Comparison of ENCODE assay signal across 1 cellular context in genomic region chr19:35987571-35987896, GRCh38.
TF ChIP-seq lines count a peak whose summit lies in the region.

No MANE protein-coding gene starts in this region.

TF ChIP-seq in K562, 482 proteins besides CTCF, POLR2A, EP300 and RAD21:
- TF ChIP-seq ARHGAP35 (IDR thresholded peaks at IDR 0.05; ENCODE audit: partially characterized antibody) (no peak), KLF16 (IDR thresholded peaks at IDR 0.05) (no peak), PCBP2 (IDR thresholded peaks at IDR 0.05; ENCODE audit: low read depth, low read length, poor library complexity, severe bottlenecking) (no peak), YY1 (IDR thresholded peaks at IDR 0.05; ENCODE audit: borderline replicate concordance in 1 of 3, control insufficient read depth in 1 of 3, extremely low read depth in 1 of 3, insufficient read depth in 3 of 3, insufficient read length in 1 of 3, insufficient replicate concordance in 2 of 3, low read depth in 1 of 3, low read length in 2 of 3) (no peak), ZNF165 (CRISPR knock-in tag; IDR thresholded peaks at IDR 0.05; ENCODE audit: borderline replicate concordance) (no peak), SAP30 (IDR thresholded peaks at IDR 0.05; ENCODE audit: borderline replicate concordance, insufficient read depth, low read depth, low read length, poor library complexity, severe bottlenecking) (no peak), KLF10 (CRISPR knock-in tag; IDR thresholded peaks at IDR 0.05) (no peak), HIVEP1 (CRISPR knock-in tag; IDR thresholded peaks at IDR 0.05) (no peak), ZNF239 (CRISPR knock-in tag; IDR thresholded peaks at IDR 0.05) (no peak), ZBTB40 (IDR thresholded peaks at IDR 0.05) (no peak), ZBTB40 (CRISPR knock-in tag; IDR thresholded peaks at IDR 0.05) (no peak), E2F4 (CRISPR knock-in tag; IDR thresholded peaks at IDR 0.05; ENCODE audit: low read depth) (no peak), FOXJ2 (tag; IDR thresholded peaks at IDR 0.05) (no peak), SRSF9 (IDR thresholded peaks at IDR 0.05; ENCODE audit: borderline replicate concordance, low read depth, low read length) (no peak), ZNF384 (IDR thresholded peaks at IDR 0.05; ENCODE audit: low read depth, low read length) (no peak), RBM15 (IDR thresholded peaks at IDR 0.05; ENCODE audit: insufficient read depth, low read length) (no peak), ZNF280A (IDR thresholded peaks at IDR 0.05; ENCODE audit: low read depth, partially characterized antibody) (no peak), ZNF280B (CRISPR knock-in tag; IDR thresholded peaks at IDR 0.05) (no peak)
